11 cellular contexts compared by ENCODE assay signal in genomic region chr11:67045314-67045713, GRCh38. TPM values are rescaled to one million over a fixed set of nuclear protein-coding genes. Genes with fewer than 3 reads are reported as not detected.
DNase-seq lines count a peak whose midpoint lies in the region; ATAC-seq, FAIRE-seq and TF ChIP-seq lines count a peak whose summit lies in the region.
"Had no signal": no experiment of that assay in that cellular context is flagged by ENCODE, and none has a peak within 500 bp of the region (broad histone marks: within the 10 kb centered on the region; RNA-seq: fewer than 3 reads in every experiment).

No MANE protein-coding gene starts in this region.

- no peaks in the 10 kb centered on the region for H3K9me1 ChIP-seq in K562 (ENCODE audit: control insufficient read depth, insufficient read depth, low read length)

- WGBS in K562 (ENCODE audit: insufficient coverage, low coverage, missing lambda C conversion rate), result 2% methylated on average over 14 of the region's 14 CpGs
- 66 to 76% (median 69%) methylated on average over 14 of the region's 14 CpGs for WGBS in stomach, 5 donors

- in situ Hi-C loops in K562 (cut with MboI), result no loop called here

- H3K9me3 ChIP-seq in K562 (replicated peaks; ENCODE audit: control insufficient read depth, insufficient read depth, low read depth, low read length) (no peaks in the 10 kb centered on the region), stomach (no peaks in the 10 kb centered on the region)
- H3K9me3 ChIP-seq: upper lobe of left lung had no signal

- H3K9ac ChIP-seq in K562 (ENCODE audit: insufficient read depth in 1 of 2, low read depth in 2 of 2, low read length in 2 of 2), result no peak overlapping the region

- peak; percentile 50 for ATAC-seq in K562
- no peak for ATAC-seq in activated T-helper 17 cell treated with anti-CD3 and anti-CD28 coated beads, Interleukin-2, amount 50 U/mL, for 72 hours (replicated peaks)
- ATAC-seq: effector memory CD8-positive, alpha-beta T cell had no signal

- CTCF ChIA-PET in K562 (lab: Yijun Ruan, JAX; ENCODE audit: low intra/inter-chr PET ratio), result interaction anchor here (0.7 kb wide), 1 partner anchor 348 kb away, joined by 3 read pairs; no protein-coding TSS in a partner anchor

- TF ChIP-seq RAD21 in K562 (CRISPR knock-in tag; conservative IDR thresholded peaks at IDR 0.05 in 1 of 2, IDR thresholded peaks at IDR 0.05 in 1 of 2), result no peak

- H3K36me3 Mint-ChIP-seq in activated T-helper 17 cell treated with anti-CD3 and anti-CD28 coated beads, Interleukin-2, amount 50 U/mL, for 72 hours (ENCODE audit: low read depth), result no peaks in the 10 kb centered on the region

- FAIRE-seq in K562 (lab: Jason Lieb, UNC), result no peak

- H3K79me2 ChIP-seq in K562 (ENCODE audit: control insufficient read depth, insufficient read depth, low read length), result no peaks in the 10 kb centered on the region

- H3K27ac ChIP-seq in K562 (ENCODE audit: extremely low read depth, low read depth, low read length), result no peak overlapping the region
- H3K27ac ChIP-seq in stomach, result no peak overlapping the region
- H3K27ac ChIP-seq: upper lobe of left lung had no signal

- H3K36me3 ChIP-seq in K562 (ENCODE audit: control insufficient read depth, insufficient read depth, low read length) (no peaks in the 10 kb centered on the region), stomach (no peaks in the 10 kb centered on the region)
- H3K36me3 ChIP-seq: upper lobe of left lung had no signal

- POLR2A ChIA-PET in K562 (lab: Yijun Ruan, JAX), result interaction anchor here (0.6 kb wide), 1 partner anchor 175 kb away, joined by 3 read pairs; no protein-coding TSS in a partner anchor

- DNase-seq in ELR (ENCODE audit: low read depth), result peak; percentile 87
- peak; percentile 83 for DNase-seq in NB4 (ENCODE audit: low read depth)
- peak in 1 of 4 experiments; percentile 51 for DNase-seq in K562 (ENCODE audit: extremely low read depth in 1 of 4, low spot score in 3 of 4)
- DNase-seq in non-pigmented ciliary epithelial cell (ENCODE audit: low read depth), result peak; percentile 76
- no peak for DNase-seq in pons (ENCODE audit: low spot score)
- DNase-seq in stomach, result no peak
- DNase-seq in OCI-M1 (lab: John Stamatoyannopoulos, UW), result no peak
- DNase-seq: effector memory CD8-positive, alpha-beta T cell; stimulated activated CD4-positive, alpha-beta T cell treated with anti-CD3 and anti-CD28 coated beads, Interleukin-1b, Interleukin-23, amount 100 ng/mL, for 48 hours; upper lobe of left lung had no signal

- H3K4me1 ChIP-seq in K562 (replicated peaks in 1 of 2; ENCODE audit: control insufficient read depth in 2 of 2, insufficient read depth in 2 of 2, low read length in 2 of 2) (peaks cover 0 to 25% of the 10 kb centered on the region in 2 experiments; a peak in 2 of 5 replicates), stomach (no peaks in the 10 kb centered on the region)
- H3K4me1 ChIP-seq: upper lobe of left lung had no signal

- BruUV-seq in K562 (replicated peaks; lab: Mats Ljungman, UMichigan), result no TSS peak

- H3K4me2 ChIP-seq in K562 (ENCODE audit: insufficient read depth, low read length), result no peak overlapping the region

- no peak overlapping the region for H3K4me3 Mint-ChIP-seq in activated T-helper 17 cell treated with anti-CD3 and anti-CD28 coated beads, Interleukin-2, amount 50 U/mL, for 72 hours
- H3K4me3 Mint-ChIP-seq: effector memory CD8-positive, alpha-beta T cell had no signal

- peaks cover 12 to 42% of the 10 kb centered on the region in 2 experiments; a peak in 4 of 5 replicates for H3K27me3 ChIP-seq in K562 (ENCODE audit: control insufficient read depth in 2 of 2, insufficient read depth in 2 of 2, low read length in 2 of 2)
- peaks cover 0 to 9% (median 0%) of the 10 kb centered on the region in 3 donors for H3K27me3 ChIP-seq in stomach
- H3K27me3 ChIP-seq: upper lobe of left lung had no signal

- no peaks in the 10 kb centered on the region for H4K20me1 ChIP-seq in K562 (replicated peaks; ENCODE audit: control insufficient read depth, insufficient read depth, low read length)

- TF ChIP-seq EP300 in K562 (IDR thresholded peaks at IDR 0.05; ENCODE audit: low read length) (no peak), stomach (IDR thresholded peaks at IDR 0.05) (no peak)

- no peak overlapping the region for H3K4me3 ChIP-seq in NB4 (ENCODE audit: low read depth, low read length)
- H3K4me3 ChIP-seq in K562, result no peak overlapping the region
- no peak overlapping the region for H3K4me3 ChIP-seq in stomach
- H3K4me3 ChIP-seq: upper lobe of left lung had no signal

- no peaks in the 10 kb centered on the region for H3K9me3 Mint-ChIP-seq in activated T-helper 17 cell treated with anti-CD3 and anti-CD28 coated beads, Interleukin-2, amount 50 U/mL, for 72 hours
- H3K9me3 Mint-ChIP-seq: effector memory CD8-positive, alpha-beta T cell had no signal

- TF ChIP-seq POLR2A in NB4 (IDR thresholded peaks at IDR 0.05; ENCODE audit: extremely low read depth, insufficient read length) (no peak), K562 (conservative IDR thresholded peaks at IDR 0.05) (no peak), stomach (IDR thresholded peaks at IDR 0.05) (no peak)

- intact Hi-C loops in K562 (cut with micrococcal nuclease) (no loop called here), stomach (cut with DNase I; ENCODE audit: low total_unique reads) (no loop called here)

- H2AFZ ChIP-seq in K562 (ENCODE audit: low read depth, low read length), result no peak overlapping the region

- H3K27me3 Mint-ChIP-seq in activated T-helper 17 cell treated with anti-CD3 and anti-CD28 coated beads, Interleukin-2, amount 50 U/mL, for 72 hours, result peaks cover 7% of the 10 kb centered on the region

- no peak for TF ChIP-seq CTCF in NB4 (IDR thresholded peaks at IDR 0.05; ENCODE audit: low read depth, low read length)
- TF ChIP-seq CTCF in K562 (IDR thresholded peaks at IDR 0.05 in 2 of 3, conservative IDR thresholded peaks at IDR 0.05 in 1 of 3; ENCODE audit: insufficient read depth in 2 of 3, low read depth in 1 of 3, low read length in 3 of 3), result peak in 1 of 3 experiments; percentile 8; a peak in 1 of 6 replicates
- no peak for TF ChIP-seq CTCF in stomach (IDR thresholded peaks at IDR 0.05)

- no peak overlapping the region for H3K27ac Mint-ChIP-seq in activated T-helper 17 cell treated with anti-CD3 and anti-CD28 coated beads, Interleukin-2, amount 50 U/mL, for 72 hours
- H3K27ac Mint-ChIP-seq: effector memory CD8-positive, alpha-beta T cell had no signal

- no peaks in the 10 kb centered on the region for H3K4me1 Mint-ChIP-seq in activated T-helper 17 cell treated with anti-CD3 and anti-CD28 coated beads, Interleukin-2, amount 50 U/mL, for 72 hours

TF ChIP-seq in K562, 482 proteins besides CTCF, POLR2A, EP300 and RAD21 (continues in another document):
- peak; percentile 50; the same call in 1 of the 2 replicates for TF ChIP-seq BHLHE40 (IDR thresholded peaks at IDR 0.05; ENCODE audit: low read length)
- no peak for TF ChIP-seq CREB1 (IDR thresholded peaks at IDR 0.05)
- peak; percentile 45; the same call in 1 of the 2 replicates for TF ChIP-seq CREB1 (CRISPR knock-in tag; IDR thresholded peaks at IDR 0.05)

RNA-seq across cellular contexts. Expression of gene RHOD, which starts 11.3 kb away (rescaled TPM):
- not detected in 2 replicates for total RNA-seq in K562 (2011; cell fraction: chromatin; rRNA removed; ENCODE audit: low replicate concordance)
- not detected in 2 replicates for total RNA-seq in K562 (2011; cell fraction: nucleolus; rRNA removed)
- total RNA-seq in K562 (2011; cell fraction: nucleoplasm; rRNA removed), result not detected in 2 replicates
- total RNA-seq in K562 (2014; rRNA removed), result not detected in 2 replicates
- not detected in 2 replicates for total RNA-seq in K562 (2014; rRNA removed; fragmentation: Illumina TruSeq; extraction: Trizol)
- not detected in 2 replicates for total RNA-seq in K562 (2015; rRNA removed; fragmentation: Illumina TruSeq; extraction: Trizol)
- not detected in 2 replicates for total RNA-seq in K562 (2021)
- not detected in 2 replicates for polyA plus RNA-seq in K562 (2011; rRNA removed)
- not detected in 2 replicates for polyA plus RNA-seq in K562 (2011; cell fraction: cytosol; rRNA removed)
- polyA plus RNA-seq in K562 (2011; cell fraction: nucleus; rRNA removed), result not detected in 2 replicates
- polyA plus RNA-seq in K562 (2012), result not detected in 2 replicates
- not detected in 2 replicates for polyA plus RNA-seq in K562 (2014; fragmentation: Illumina TruSeq; extraction: Trizol)
- not detected for polyA plus RNA-seq in K562 (2014; fragmentation: Nextera tagmentation; extraction: Ambion mirVana)
- polyA plus RNA-seq in K562 (2014; rRNA removed), result not detected in 2 replicates
- not detected in 2 replicates for polyA minus RNA-seq in K562 (2011; rRNA and poly(A)+ RNA removed)
- 1.3 and 1.7 TPM in 2 replicates for polyA minus RNA-seq in K562 (2011; cell fraction: cytosol; rRNA and poly(A)+ RNA removed)
- polyA minus RNA-seq in K562 (2011; cell fraction: nucleus; rRNA and poly(A)+ RNA removed), result 0.27 and 0.33 TPM in 2 replicates
- 10 to 100 TPM in 2 of 5 donors, 1 to 10 TPM in 3; 1.2 to 41.2 (median 9.4) TPM for total RNA-seq in stomach
- polyA plus RNA-seq in stomach, result 10 to 100 TPM; 34.4 to 46.8 (median 38.8) TPM
- 1 to 10 TPM in 1 of 2 donors, under 1 TPM in 1; 0.22 to 1.2 TPM for total RNA-seq in activated T-helper 17 cell treated with anti-CD3 and anti-CD28 coated beads, Interleukin-2, amount 50 U/mL, for 72 hours

RNA-seq across cellular contexts. Expression of gene SYT12, which starts 22.4 kb away (rescaled TPM):
- 0.14 and 0.32 TPM in 2 replicates for total RNA-seq in K562 (2011; cell fraction: chromatin; rRNA removed; ENCODE audit: low replicate concordance)
- total RNA-seq in K562 (2011; cell fraction: nucleolus; rRNA removed), result 0.13 and 0.17 TPM in 2 replicates
- total RNA-seq in K562 (2011; cell fraction: nucleoplasm; rRNA removed), result 0.15 TPM in 1 of 2 replicates, not detected in the other
- total RNA-seq in K562 (2014; rRNA removed) (not detected in 2 replicates), K562 (2014; rRNA removed; fragmentation: Illumina TruSeq; extraction: Trizol) (0.11 TPM in 1 of 2 replicates, not detected in the other), K562 (2015; rRNA removed; fragmentation: Illumina TruSeq; extraction: Trizol) (0.11 TPM in 1 of 2 replicates, not detected in the other), K562 (2021) (not detected in 2 replicates), stomach (not detected)
- polyA plus RNA-seq in K562 (2011; rRNA removed) (0.01 and 0.03 TPM in 2 replicates), K562 (2014; fragmentation: Illumina TruSeq; extraction: Trizol) (0.03 TPM in 1 of 2 replicates, not detected in the other), K562 (2014; fragmentation: Nextera tagmentation; extraction: Ambion mirVana) (not detected), K562 (2014; rRNA removed) (0.03 and 0.07 TPM in 2 replicates), stomach (1 to 10 TPM in 1 of 3 donors, under 1 TPM in 2; 0.31 to 1.1 (median 0.45) TPM)
- 0.01 and 0.04 TPM in 2 replicates for polyA plus RNA-seq in K562 (2011; cell fraction: cytosol; rRNA removed)
- polyA plus RNA-seq in K562 (2011; cell fraction: nucleus; rRNA removed), result 0.04 and 0.13 TPM in 2 replicates
- polyA plus RNA-seq in K562 (2012), result 0.08 and 0.21 TPM in 2 replicates
- polyA minus RNA-seq in K562 (2011; rRNA and poly(A)+ RNA removed), result 0.04 TPM in 1 of 2 replicates, not detected in the other
- polyA minus RNA-seq in K562 (2011; cell fraction: cytosol; rRNA and poly(A)+ RNA removed), result not detected in 2 replicates
- polyA minus RNA-seq in K562 (2011; cell fraction: nucleus; rRNA and poly(A)+ RNA removed), result 0.13 and 0.22 TPM in 2 replicates
- under 1 TPM in 1 of 2 donors, not detected in 1; 0.08 TPM for total RNA-seq in activated T-helper 17 cell treated with anti-CD3 and anti-CD28 coated beads, Interleukin-2, amount 50 U/mL, for 72 hours

Comparison
In these comparisons a context has a peak if more than half of its experiments do, and no peak if none do; other contexts are left out.
1. DNase-seq: peak in ELR (single experiment), NB4 (single experiment) and non-pigmented ciliary epithelial cell (single experiment); none in pons (single experiment), stomach (single experiment) and OCI-M1 (single experiment).